In genomic region chr18:48703033-48703386, GRCh38 we compare ENCODE assay signal across 26 cellular contexts.
DNase-seq lines count a peak whose midpoint lies in the region; ATAC-seq, FAIRE-seq and TF ChIP-seq lines count a peak whose summit lies in the region.
"Had no signal": no experiment of that assay in that cellular context is flagged by ENCODE, and none has a peak within 500 bp of the region (broad histone marks: within the 10 kb centered on the region; RNA-seq: fewer than 3 reads in every experiment).

No MANE protein-coding gene starts in this region.

- peak overlapping the region; percentile 6 for H3K27ac Mint-ChIP-seq in activated CD4-positive, alpha-beta T cell treated with anti-CD3 and anti-CD28 coated beads, Interleukin-2, amount 10 ng/mL, durations not matched to agents 24 days and 14 days
- H3K27ac Mint-ChIP-seq in activated CD4-positive, alpha-beta T cell treated with anti-CD3 and anti-CD28 coated beads for 36 hours = no peak overlapping the region
- peak overlapping the region; percentile 1 for H3K27ac Mint-ChIP-seq in stimulated activated naive CD8-positive, alpha-beta T cell treated with anti-CD3 and anti-CD28 coated beads, Interleukin-15, Interleukin-2, amounts not matched to agents 100 ng/mL and 50 ng/mL, for 24 hours
- peak overlapping the region in 1 of 2 donors; percentile 98 for H3K27ac Mint-ChIP-seq in stimulated activated naive CD8-positive, alpha-beta T cell treated with anti-CD3 and anti-CD28 coated beads, Interleukin-15, amount 100 ng/mL, for 72 hours
- H3K27ac Mint-ChIP-seq: IgD-negative memory B cell had no signal

- no peak overlapping the region for H3K27ac ChIP-seq in kidney (ENCODE audit: low read depth in 2 of 2, low read length in 2 of 2)
- H3K27ac ChIP-seq: BLaER1 treated with 17β-estradiol and CSF1 and Interleukin-3, amounts not matched to agents 10 nM and 100 nM had no signal

- TF ChIP-seq CTCF in kidney (IDR thresholded peaks at IDR 0.05; ENCODE audit: borderline replicate concordance, extremely low read depth, insufficient read depth) = no peak

- no peak for DNase-seq in activated CD4-positive, alpha-beta T cell treated with anti-CD3 and anti-CD28 coated beads, Interleukin-2, amount 10 ng/mL, durations not matched to agents 24 days and 14 days
- no peak for DNase-seq in activated CD4-positive, alpha-beta T cell treated with anti-CD3 and anti-CD28 coated beads for 36 hours
- no peak for DNase-seq in stimulated activated naive CD8-positive, alpha-beta T cell treated with anti-CD3 and anti-CD28 coated beads, Interleukin-15, Interleukin-2, amounts not matched to agents 100 U/mL and 50 U/mL, for 24 hours
- DNase-seq in kidney (peak; percentile 65), urothelium cell line (ENCODE audit: low spot score) (no peak)
- DNase-seq in stimulated activated naive CD8-positive, alpha-beta T cell treated with anti-CD3 and anti-CD28 coated beads, Interleukin-15, amount 100 ng/mL, for 72 hours = no peak
- DNase-seq: 8988T; Calu3; CD4-positive, alpha-beta memory T cell; DMS153; GOT3; Karpas-422; NCI-H1694; NCI-H2081; NCI-H2171; NCI-H345; NCI-H524; NCI-H774; NK-92 treated with Interleukin-12 subunit alpha and Interleukin-12 subunit beta, amount 100 ng/mL, for 24 hours had no signal

- no peaks in the 10 kb centered on the region for H3K27me3 Mint-ChIP-seq in activated CD4-positive, alpha-beta T cell treated with anti-CD3 and anti-CD28 coated beads, Interleukin-2, amount 10 ng/mL, durations not matched to agents 24 days and 14 days
- no peaks in the 10 kb centered on the region for H3K27me3 Mint-ChIP-seq in activated CD4-positive, alpha-beta T cell treated with anti-CD3 and anti-CD28 coated beads for 36 hours
- no peaks in the 10 kb centered on the region for H3K27me3 Mint-ChIP-seq in stimulated activated naive CD8-positive, alpha-beta T cell treated with anti-CD3 and anti-CD28 coated beads, Interleukin-15, Interleukin-2, amounts not matched to agents 100 ng/mL and 50 ng/mL, for 24 hours
- H3K27me3 Mint-ChIP-seq in stimulated activated naive CD8-positive, alpha-beta T cell treated with anti-CD3 and anti-CD28 coated beads, Interleukin-15, amount 100 ng/mL, for 72 hours = no peaks in the 10 kb centered on the region
- H3K27me3 Mint-ChIP-seq: CD4-positive, alpha-beta memory T cell; IgD-negative memory B cell had no signal

- ATAC-seq in activated CD4-positive, alpha-beta T cell treated with anti-CD3 and anti-CD28 coated beads for 36 hours = no peak
- no peak for ATAC-seq in stimulated activated naive CD8-positive, alpha-beta T cell treated with anti-CD3 and anti-CD28 coated beads, Interleukin-15, Interleukin-2, amounts not matched to agents 100 U/mL and 50 U/mL, for 24 hours
- peak; percentile 18 for ATAC-seq in stimulated activated naive CD8-positive, alpha-beta T cell treated with anti-CD3 and anti-CD28 coated beads, Interleukin-15, amount 100 ng/mL, for 72 hours
- no peak for ATAC-seq in HG03378 (IDR thresholded peaks at IDR 0.05; ENCODE audit: unreplicated experiment)
- ATAC-seq: HCT116, Panc1 had no signal

- no peaks in the 10 kb centered on the region for H3K9me3 Mint-ChIP-seq in activated CD4-positive, alpha-beta T cell treated with anti-CD3 and anti-CD28 coated beads, Interleukin-2, amount 10 ng/mL, durations not matched to agents 24 days and 14 days
- no peaks in the 10 kb centered on the region for H3K9me3 Mint-ChIP-seq in activated CD4-positive, alpha-beta T cell treated with anti-CD3 and anti-CD28 coated beads for 36 hours (ENCODE audit: low read depth)
- H3K9me3 Mint-ChIP-seq in stimulated activated naive CD8-positive, alpha-beta T cell treated with anti-CD3 and anti-CD28 coated beads, Interleukin-15, Interleukin-2, amounts not matched to agents 100 ng/mL and 50 ng/mL, for 24 hours = no peaks in the 10 kb centered on the region
- no peaks in the 10 kb centered on the region for H3K9me3 Mint-ChIP-seq in stimulated activated naive CD8-positive, alpha-beta T cell treated with anti-CD3 and anti-CD28 coated beads, Interleukin-15, amount 100 ng/mL, for 72 hours
- H3K9me3 Mint-ChIP-seq: CD4-positive, alpha-beta memory T cell had no signal

- peaks cover 13% of the 10 kb centered on the region for H3K4me1 Mint-ChIP-seq in activated CD4-positive, alpha-beta T cell treated with anti-CD3 and anti-CD28 coated beads, Interleukin-2, amount 10 ng/mL, durations not matched to agents 24 days and 14 days
- H3K4me1 Mint-ChIP-seq in activated CD4-positive, alpha-beta T cell treated with anti-CD3 and anti-CD28 coated beads for 36 hours = no peaks in the 10 kb centered on the region
- H3K4me1 Mint-ChIP-seq in stimulated activated naive CD8-positive, alpha-beta T cell treated with anti-CD3 and anti-CD28 coated beads, Interleukin-15, Interleukin-2, amounts not matched to agents 100 ng/mL and 50 ng/mL, for 24 hours (ENCODE audit: low read depth) = peaks cover 8% of the 10 kb centered on the region
- H3K4me1 Mint-ChIP-seq in stimulated activated naive CD8-positive, alpha-beta T cell treated with anti-CD3 and anti-CD28 coated beads, Interleukin-15, amount 100 ng/mL, for 72 hours = peaks cover 44% of the 10 kb centered on the region

- FAIRE-seq in kidney (lab: Jason Lieb, UNC) (no peak), urothelium cell line (lab: Jason Lieb, UNC) (no peak)
- FAIRE-seq: GM12891 had no signal

- no peak overlapping the region for H3K4me3 Mint-ChIP-seq in activated CD4-positive, alpha-beta T cell treated with anti-CD3 and anti-CD28 coated beads, Interleukin-2, amount 10 ng/mL, durations not matched to agents 24 days and 14 days
- H3K4me3 Mint-ChIP-seq in activated CD4-positive, alpha-beta T cell treated with anti-CD3 and anti-CD28 coated beads for 36 hours = no peak overlapping the region
- H3K4me3 Mint-ChIP-seq in stimulated activated naive CD8-positive, alpha-beta T cell treated with anti-CD3 and anti-CD28 coated beads, Interleukin-15, Interleukin-2, amounts not matched to agents 100 ng/mL and 50 ng/mL, for 24 hours = no peak overlapping the region
- no peak overlapping the region for H3K4me3 Mint-ChIP-seq in stimulated activated naive CD8-positive, alpha-beta T cell treated with anti-CD3 and anti-CD28 coated beads, Interleukin-15, amount 100 ng/mL, for 72 hours
- H3K4me3 Mint-ChIP-seq: CD4-positive, alpha-beta memory T cell; IgD-negative memory B cell had no signal

- POLR2A ChIA-PET in activated CD4-positive, alpha-beta T cell treated with anti-CD3 and anti-CD28 coated beads for 36 hours (lab: Charles Lee) = interaction anchor here (0.5 to 0.7 kb wide), 2 partner anchors 418 to 757 kb away, joined by 3 to 4 read pairs; no protein-coding TSS in a partner anchor

- intact Hi-C loops in activated CD4-positive, alpha-beta T cell treated with anti-CD3 and anti-CD28 coated beads, Interleukin-2, amount 10 ng/mL, durations not matched to agents 24 days and 14 days (cut with micrococcal nuclease) = no loop called here
- intact Hi-C loops in activated CD4-positive, alpha-beta T cell treated with anti-CD3 and anti-CD28 coated beads for 36 hours (cut with DNase I, micrococcal nuclease) = no loop called here
- intact Hi-C loops in kidney (cut with DNase I) = no loop called here

- H3K36me3 ChIP-seq in kidney (ENCODE audit: control insufficient read depth in 1 of 2, insufficient read depth in 2 of 2, low read length in 2 of 2) = no peaks in the 10 kb centered on the region

- H3K36me3 Mint-ChIP-seq in activated CD4-positive, alpha-beta T cell treated with anti-CD3 and anti-CD28 coated beads, Interleukin-2, amount 10 ng/mL, durations not matched to agents 24 days and 14 days (ENCODE audit: low read depth) = no peaks in the 10 kb centered on the region
- no peaks in the 10 kb centered on the region for H3K36me3 Mint-ChIP-seq in activated CD4-positive, alpha-beta T cell treated with anti-CD3 and anti-CD28 coated beads for 36 hours (ENCODE audit: low read depth)
- no peaks in the 10 kb centered on the region for H3K36me3 Mint-ChIP-seq in stimulated activated naive CD8-positive, alpha-beta T cell treated with anti-CD3 and anti-CD28 coated beads, Interleukin-15, Interleukin-2, amounts not matched to agents 100 ng/mL and 50 ng/mL, for 24 hours (ENCODE audit: low read depth)
- H3K36me3 Mint-ChIP-seq: CD4-positive, alpha-beta memory T cell had no signal

- no peak overlapping the region for H3K4me3 ChIP-seq in kidney (ENCODE audit: low read length in 2 of 2)
- H3K4me3 ChIP-seq: BLaER1 treated with 17β-estradiol and CSF1 and Interleukin-3, amounts not matched to agents 10 nM and 100 nM had no signal

- H3K4me1 ChIP-seq in kidney (ENCODE audit: control insufficient read depth in 1 of 2, insufficient read depth in 1 of 2, low read depth in 1 of 2, low read length in 2 of 2) = no peaks in the 10 kb centered on the region

- H3K9ac ChIP-seq in kidney (ENCODE audit: low read length in 2 of 2) = no peak overlapping the region
- H3K9ac ChIP-seq: BLaER1 treated with 17β-estradiol and CSF1 and Interleukin-3, amounts not matched to agents 10 nM and 100 nM had no signal

- CTCF ChIA-PET in activated CD4-positive, alpha-beta T cell treated with anti-CD3 and anti-CD28 coated beads for 36 hours (lab: Charles Lee) = interaction anchor here (0.8 kb wide), 1 partner anchor 38 kb away, joined by 3 read pairs; no protein-coding TSS in a partner anchor

- H3K9me3 ChIP-seq in kidney (ENCODE audit: control insufficient read depth in 1 of 2, low read length in 2 of 2) = no peaks in the 10 kb centered on the region
